ENCODE assay signal across 26 cellular contexts in genomic region chr5:54040773-54041172, GRCh38.
"Had no signal": no experiment of that assay in that cellular context is flagged by ENCODE, and none has a peak within 500 bp of the region (broad histone marks: within the 10 kb centered on the region; RNA-seq: fewer than 3 reads in every experiment).

No MANE protein-coding gene starts in this region.

- H3K27ac ChIP-seq: brain microvascular endothelial cell, cardiac muscle cell, SJCRH30 had no signal

- H3K4me1 ChIP-seq: SJCRH30 had no signal

- DNase-seq: activated CD4-positive, alpha-beta memory T cell treated with anti-CD3 and anti-CD28 coated beads for 36 hours; activated CD4-positive, alpha-beta T cell treated with anti-CD3 and anti-CD28 coated beads for 48 hours; activated CD4-positive, CD25-positive, alpha-beta regulatory T cell treated with anti-CD3 and anti-CD28 coated beads, Interleukin-2, amount 50 U/mL, for 72 hours; activated CD8-positive, alpha-beta memory T cell treated with anti-CD3 and anti-CD28 coated beads for 24 hours; activated effector memory CD4-positive, alpha-beta T cell treated with anti-CD3 and anti-CD28 coated beads, Interleukin-2, amount 50 U/mL, for 16 hours; activated naive CD4-positive, alpha-beta T cell treated with anti-CD3 and anti-CD28 coated beads for 36 hours; activated T-cell treated with anti-CD3 and anti-CD28 coated beads, Interleukin-2, amount 50 U/mL, for 4 hours; amygdala; brain microvascular endothelial cell; IMR-90; Kasumi-1; KBM-7; NCI-H1048; NCI-H146; NCI-H187 treated with DMSO at 0.1 percent for 48 hours; NCI-H2171; NCI-H226; NCI-H526; OCI-M1; RPMI8226; SJCRH30; SK-N-SH had no signal

- ATAC-seq: activated T-cell treated with anti-CD3 and anti-CD28 coated beads, Interleukin-2, amount 50 U/mL, for 4 hours; Panc1; Right ventricle myocardium inferior; WTC11 had no signal

- H3K4me3 ChIP-seq: cardiac muscle cell, SJCRH30 had no signal

- H3K36me3 ChIP-seq: brain microvascular endothelial cell, cardiac muscle cell, SJCRH30 had no signal

- H3K9me3 ChIP-seq: SK-N-SH had no signal

- H3K27me3 ChIP-seq: brain microvascular endothelial cell, cardiac muscle cell, SJCRH30 had no signal
